ENCODE assay signal across 8 cellular contexts in genomic region chr1:9490605-9491339, GRCh38. TPM values are rescaled to one million over a fixed set of nuclear protein-coding genes. Genes with fewer than 3 reads are reported as not detected.
DNase-seq lines count a peak whose midpoint lies in the region; ATAC-seq and TF ChIP-seq lines count a peak whose summit lies in the region.

No MANE protein-coding gene starts in this region.

- TF ChIP-seq CTCF in fibroblast of villous mesenchyme (IDR thresholded peaks at IDR 0.05; ENCODE audit: insufficient read depth, low read depth, low read length) (peak; percentile 89), neutrophil (IDR thresholded peaks at IDR 0.05) (peak; percentile 77)

- no peaks in the 10 kb centered on the region for H3K4me1 ChIP-seq in SJCRH30
- H3K4me1 ChIP-seq in neutrophil (ENCODE audit: control insufficient read depth in 1 of 2, insufficient read depth in 1 of 2, low read depth in 1 of 2, low read length in 1 of 2) = peaks cover 5 to 8% of the 10 kb centered on the region in 2 experiments

- peak; percentile 67 for DNase-seq in DMS53 treated with DMSO at 0.1 percent for 48 hours (lab: John Stamatoyannopoulos, UW; ENCODE audit: unreplicated experiment)
- DNase-seq in KG1 (lab: John Stamatoyannopoulos, UW) = peak; percentile 33
- DNase-seq in SJCRH30 = peak; percentile 82 to 92
- peak; percentile 67 for DNase-seq in activated effector memory CD4-positive, alpha-beta T cell treated with Interleukin-2 at 50 U/mL for 16 hours
- peak; percentile 85 for DNase-seq in fibroblast of villous mesenchyme (ENCODE audit: low read depth)
- DNase-seq in stromal cell of bone marrow (ENCODE audit: low read depth) = peak; percentile 62

- H3K27me3 ChIP-seq in SJCRH30 = peaks cover 14% of the 10 kb centered on the region
- peaks cover 14% of the 10 kb centered on the region for H3K27me3 ChIP-seq in neutrophil

- ATAC-seq in HG03139 (IDR thresholded peaks at IDR 0.05; ENCODE audit: unreplicated experiment) = no peak

- H3K4me3 ChIP-seq in SJCRH30 (no peak overlapping the region), fibroblast of villous mesenchyme (ENCODE audit: low read depth, low read length) (no peak overlapping the region), neutrophil (ENCODE audit: low read depth in 1 of 2, low read length in 1 of 2) (no peak overlapping the region)

- H3K36me3 ChIP-seq in SJCRH30 (no peaks in the 10 kb centered on the region), neutrophil (no peaks in the 10 kb centered on the region)

- H3K27ac ChIP-seq in SJCRH30 (no peak overlapping the region), neutrophil (no peak overlapping the region)

- H3K9me3 ChIP-seq in SJCRH30 (replicated peaks) = no peaks in the 10 kb centered on the region
- H3K9me3 ChIP-seq in neutrophil = no peaks in the 10 kb centered on the region

RNA-seq across cellular contexts. Expression of gene SLC25A33, which starts 48.5 kb away (rescaled TPM):
- 20.8 and 21.0 TPM in 2 replicates for total RNA-seq in SJCRH30 (2014; rRNA removed; shearing (Covaris generic))
- total RNA-seq in fibroblast of villous mesenchyme = 5.5 and 6.5 TPM in 2 replicates

Comparison
In these comparisons a context has a peak if more than half of its experiments do, and no peak if none do; other contexts are left out.
1. DNase-seq: peak in every context shown above with its lines; median percentile 87 in SJCRH30; 85 in fibroblast of villous mesenchyme; 67 in DMS53 treated with DMSO at 0.1 percent for 48 hours; 67 in activated effector memory CD4-positive, alpha-beta T cell treated with Interleukin-2 at 50 U/mL for 16 hours; 62 in stromal cell of bone marrow; 33 in KG1.